ENCODE assay signal across 16 cellular contexts in genomic region chrX:308821-309520, GRCh38. TPM values are rescaled to one million over a fixed set of nuclear protein-coding genes. Genes with fewer than 3 reads are reported as not detected.
DNase-seq lines count a peak whose midpoint lies in the region; ATAC-seq, FAIRE-seq and TF ChIP-seq lines count a peak whose summit lies in the region.
"Had no signal": no experiment of that assay in that cellular context is flagged by ENCODE, and none has a peak within 500 bp of the region (broad histone marks: within the 10 kb centered on the region; RNA-seq: fewer than 3 reads in every experiment).

No MANE protein-coding gene starts in this region.

- H3K4me3 ChIP-seq in H7 (ENCODE audit: insufficient read depth, low read depth, low read length) (no peak overlapping the region), left lung (no peak overlapping the region), sigmoid colon (no peak overlapping the region), esophagus squamous epithelium (no peak overlapping the region)
- H3K4me3 ChIP-seq: PC-9 had no signal

- H3K27ac ChIP-seq in left lung (no peak overlapping the region), sigmoid colon (no peak overlapping the region), esophagus squamous epithelium (no peak overlapping the region)
- H3K27ac ChIP-seq: KMS-11, PC-9 had no signal

- TF ChIP-seq CTCF in left lung (IDR thresholded peaks at IDR 0.05) (no peak), sigmoid colon (IDR thresholded peaks at IDR 0.05) (no peak), esophagus squamous epithelium (IDR thresholded peaks at IDR 0.05) (no peak)

- intact Hi-C loops in left lung (cut with DNase I) (no loop called here), sigmoid colon (cut with DNase I) (no loop called here), esophagus squamous epithelium (cut with DNase I) (no loop called here)

- H3K4me1 ChIP-seq in left lung, result no peaks in the 10 kb centered on the region
- no peaks in the 10 kb centered on the region for H3K4me1 ChIP-seq in sigmoid colon
- H3K4me1 ChIP-seq in esophagus squamous epithelium, result no peaks in the 10 kb centered on the region
- H3K4me1 ChIP-seq: BE2C had no signal

- no peak for TF ChIP-seq POLR2A in GM12892 (IDR thresholded peaks at IDR 0.05; ENCODE audit: low read depth, low read length)
- TF ChIP-seq POLR2A in sigmoid colon (IDR thresholded peaks at IDR 0.05), result no peak
- no peak for TF ChIP-seq POLR2A in esophagus squamous epithelium (IDR thresholded peaks at IDR 0.05)

- H3K9me3 ChIP-seq in left lung, result no peaks in the 10 kb centered on the region
- H3K9me3 ChIP-seq in sigmoid colon, result no peaks in the 10 kb centered on the region
- no peaks in the 10 kb centered on the region for H3K9me3 ChIP-seq in esophagus squamous epithelium
- H3K9me3 ChIP-seq: BE2C had no signal

- no peaks in the 10 kb centered on the region for H3K27me3 ChIP-seq in H7 (ENCODE audit: control insufficient read depth, insufficient read depth, low read length)
- no peaks in the 10 kb centered on the region for H3K27me3 ChIP-seq in left lung
- H3K27me3 ChIP-seq in sigmoid colon, result no peaks in the 10 kb centered on the region
- no peaks in the 10 kb centered on the region for H3K27me3 ChIP-seq in esophagus squamous epithelium
- H3K27me3 ChIP-seq: BE2C had no signal

- DNase-seq in GM12892 (ENCODE audit: insufficient read length), result peak; percentile 19
- DNase-seq in H7, result peak; percentile 39
- peak; percentile 27 to 57 for DNase-seq in left lung
- peak; percentile 59 for DNase-seq in sigmoid colon
- no peak for DNase-seq in stimulated activated CD4-positive, alpha-beta T cell treated with anti-CD3 and anti-CD28 coated beads, Interleukin-1b, Interleukin-23, amount 100 ng/mL, for 48 hours
- no peak for DNase-seq in esophagus squamous epithelium (lab: John Stamatoyannopoulos, UW)
- no peak for DNase-seq in A172 (ENCODE audit: low spot score)
- DNase-seq: BE2C, DMS79 treated with DMSO at 0.1 percent for 48 hours, NCI-H1436, NCI-H2029 treated with DMSO at 0.1 percent for 48 hours, NCI-H524, PC-9 had no signal

- 89 to 95% methylated on average over 30 of the region's 30 CpGs for WGBS in sigmoid colon, 2 donors
- WGBS in esophagus squamous epithelium, 2 donors, result 87 to 90% methylated on average over 10 to 30 of the region's 30 CpGs

- no peak for ATAC-seq in left lung
- ATAC-seq: HCT116 had no signal

- no peak for TF ChIP-seq EP300 in sigmoid colon (IDR thresholded peaks at IDR 0.05)

- FAIRE-seq in GM12892 (lab: Jason Lieb, UNC), result no peak
- FAIRE-seq: D721Med had no signal

- H3K36me3 ChIP-seq in H7 (replicated peaks; ENCODE audit: control insufficient read depth, insufficient read depth, low read length) (peaks cover 24% of the 10 kb centered on the region), left lung (peaks cover 0 to 92% of the 10 kb centered on the region in 2 donors), sigmoid colon (peaks cover 23 to 93% (median 59%) of the 10 kb centered on the region in 4 donors), esophagus squamous epithelium (peaks cover 26 to 97% (median 38%) of the 10 kb centered on the region in 3 donors)

RNA-seq across cellular contexts. Expression of gene GTPBP6, which starts 9.6 kb away (rescaled TPM):
- polyA plus RNA-seq in GM12892 (2012; ENCODE audit: missing spikeins), result 13.4 TPM
- total RNA-seq in H7 (2014; rRNA removed; shearing (Covaris generic)), result 38.4 and 48.9 TPM in 2 replicates
- total RNA-seq in left lung (10 to 100 TPM; 41.0 to 57.8 TPM), sigmoid colon (10 to 100 TPM; 22.4 to 40.3 (median 30.9) TPM), esophagus squamous epithelium (10 to 100 TPM; 22.2 to 45.4 (median 28.0) TPM)
- polyA plus RNA-seq in sigmoid colon, result 10 to 100 TPM; 36.0 to 65.8 (median 36.5) TPM
- 62.6 and 67.0 TPM in 2 replicates for total RNA-seq in A172 (2014; rRNA removed; shearing (Covaris generic))

RNA-seq across cellular contexts. Expression of gene PLCXD1, which starts 27.8 kb away (rescaled TPM):
- polyA plus RNA-seq in GM12892 (2012; ENCODE audit: missing spikeins), result 22.1 TPM
- total RNA-seq in H7 (2014; rRNA removed; shearing (Covaris generic)), result 86.3 and 92.0 TPM in 2 replicates
- total RNA-seq in left lung, result 10 to 100 TPM; 17.0 to 17.8 TPM
- total RNA-seq in sigmoid colon, result 1 to 10 TPM; 2.5 to 6.8 (median 3.6) TPM
- polyA plus RNA-seq in sigmoid colon, result 10 to 100 TPM in 1 of 3 donors, 1 to 10 TPM in 2; 5.1 to 29.8 (median 9.6) TPM
- 10 to 100 TPM in 3 of 4 donors, 1 to 10 TPM in 1; 5.7 to 27.1 (median 18.3) TPM for total RNA-seq in esophagus squamous epithelium
- 20.3 and 22.4 TPM in 2 replicates for total RNA-seq in A172 (2014; rRNA removed; shearing (Covaris generic))

Comparison
In these comparisons a context has a peak if more than half of its experiments do, and no peak if none do; other contexts are left out.
1. DNase-seq: peak in GM12892 (single experiment), H7 (single experiment), left lung (2 of 2) and sigmoid colon (single experiment); none in stimulated activated CD4-positive, alpha-beta T cell treated with anti-CD3 and anti-CD28 coated beads, Interleukin-1b, Interleukin-23, amount 100 ng/mL, for 48 hours (single experiment), esophagus squamous epithelium (single experiment) and A172 (single experiment).